1 cellular context compared by ENCODE assay signal in genomic region chr19:44582581-44583265, GRCh38.
A peak's percentile ranks its signal among the peaks of the same experiment; 100 is the strongest.
TF ChIP-seq lines count a peak whose summit lies in the region.

No MANE protein-coding gene starts in this region.

TF ChIP-seq in K562, 482 proteins besides CTCF, POLR2A, EP300 and RAD21 (continued from another document and continues in another):
- TF ChIP-seq ZNF395 (CRISPR knock-in tag; IDR thresholded peaks at IDR 0.05) (no peak), ZBTB17 (CRISPR knock-in tag; IDR thresholded peaks at IDR 0.05) (no peak), SNAPC5 (CRISPR knock-in tag; IDR thresholded peaks at IDR 0.05) (no peak), ZNF311 (CRISPR knock-in tag; IDR thresholded peaks at IDR 0.05) (no peak), ZBTB26 (CRISPR knock-in tag; IDR thresholded peaks at IDR 0.05) (peak; percentile 97), MYBL2 (IDR thresholded peaks at IDR 0.05; ENCODE audit: low read depth) (peak; percentile 38; the same call in 1 of the 2 replicates), MYBL2 (CRISPR knock-in tag; IDR thresholded peaks at IDR 0.05; ENCODE audit: borderline replicate concordance) (no peak), BRD4 (IDR thresholded peaks at IDR 0.05) (no peak), ZC3H8 (IDR thresholded peaks at IDR 0.05) (no peak), ELK1 (CRISPR knock-in tag; IDR thresholded peaks at IDR 0.05) (no peak), BACH1 (tag; IDR thresholded peaks at IDR 0.05) (no peak), NCOA1 (IDR thresholded peaks at IDR 0.05; ENCODE audit: low read depth) (peak; percentile 66), NR2C1 (IDR thresholded peaks at IDR 0.05) (no peak), NR2C1 (tag; IDR thresholded peaks at IDR 0.05) (no peak), HBP1 (CRISPR knock-in tag; IDR thresholded peaks at IDR 0.05) (peak; percentile 96), ZBTB2 (IDR thresholded peaks at IDR 0.05) (0 out of 2 replicates have a peak, but pooled peaks have one; percentile 25), THAP12 (CRISPR knock-in tag; IDR thresholded peaks at IDR 0.05) (no peak), ZNF239 (CRISPR knock-in tag; IDR thresholded peaks at IDR 0.05) (no peak), FOXA1 (IDR thresholded peaks at IDR 0.05; ENCODE audit: borderline replicate concordance) (no peak), NKRF (IDR thresholded peaks at IDR 0.05; ENCODE audit: borderline replicate concordance) (peak; percentile 74; the same call in 1 of the 2 replicates), MAZ (CRISPR knock-in tag; conservative IDR thresholded peaks at IDR 0.05 in 1 of 2, IDR thresholded peaks at IDR 0.05 in 1 of 2) (peak in 1 of 2 experiments; percentile 54; a peak in 1 of 4 replicates), GABPB2 (CRISPR knock-in tag; conservative IDR thresholded peaks at IDR 0.05) (no peak), HMGN3 (IDR thresholded peaks at IDR 0.05; ENCODE audit: borderline replicate concordance, extremely low read depth, insufficient read length, low read depth, low read length) (no peak), RBM15 (IDR thresholded peaks at IDR 0.05; ENCODE audit: insufficient read depth, low read length) (no peak), TRIM25 (IDR thresholded peaks at IDR 0.05; ENCODE audit: borderline replicate concordance) (0 out of 2 replicates have a peak, but pooled peaks have one; percentile 81), CBFA2T2 (conservative IDR thresholded peaks at IDR 0.05) (no peak), CEBPG (CRISPR knock-in tag; IDR thresholded peaks at IDR 0.05) (no peak), CEBPG (tag; conservative IDR thresholded peaks at IDR 0.05 in 1 of 2, IDR thresholded peaks at IDR 0.05 in 1 of 2) (no peak), KAT2B (IDR thresholded peaks at IDR 0.05; ENCODE audit: low read depth, low read length) (no peak), SMC3 (conservative IDR thresholded peaks at IDR 0.05; ENCODE audit: insufficient read depth, low read depth, low read length) (peak; percentile 38; the same call in 1 of the 2 replicates), ZNF584 (CRISPR knock-in tag; IDR thresholded peaks at IDR 0.05; ENCODE audit: low read depth) (no peak), STAT6 (CRISPR knock-in tag; IDR thresholded peaks at IDR 0.05) (no peak), NRF1 (conservative IDR thresholded peaks at IDR 0.05 in 1 of 2, IDR thresholded peaks at IDR 0.05 in 1 of 2) (no peak), ZNF133 (CRISPR knock-in tag; IDR thresholded peaks at IDR 0.05) (no peak), MECOM (CRISPR knock-in tag; IDR thresholded peaks at IDR 0.05) (no peak), MCM3 (IDR thresholded peaks at IDR 0.05) (no peak), KLF1 (tag; IDR thresholded peaks at IDR 0.05) (no peak), HDAC8 (tag; IDR thresholded peaks at IDR 0.05) (no peak), ZNF217 (CRISPR knock-in tag; IDR thresholded peaks at IDR 0.05) (no peak), ELF2 (CRISPR knock-in tag; IDR thresholded peaks at IDR 0.05) (no peak), TBP (optimal IDR thresholded peaks at IDR 0.05; ENCODE audit: low read depth, low read length) (no peak), ARID4B (CRISPR knock-in tag; IDR thresholded peaks at IDR 0.05) (no peak), RBBP5 (IDR thresholded peaks at IDR 0.05; ENCODE audit: borderline replicate concordance, insufficient read depth, low read length, poor library complexity, severe bottlenecking) (no peak), RFX1 (IDR thresholded peaks at IDR 0.05) (peak; percentile 71), RBM34 (IDR thresholded peaks at IDR 0.05; ENCODE audit: borderline replicate concordance, insufficient read depth, low read length) (no peak)
